Comparison of ENCODE assay signal across 9 cellular contexts in the genomic region with DNA sequence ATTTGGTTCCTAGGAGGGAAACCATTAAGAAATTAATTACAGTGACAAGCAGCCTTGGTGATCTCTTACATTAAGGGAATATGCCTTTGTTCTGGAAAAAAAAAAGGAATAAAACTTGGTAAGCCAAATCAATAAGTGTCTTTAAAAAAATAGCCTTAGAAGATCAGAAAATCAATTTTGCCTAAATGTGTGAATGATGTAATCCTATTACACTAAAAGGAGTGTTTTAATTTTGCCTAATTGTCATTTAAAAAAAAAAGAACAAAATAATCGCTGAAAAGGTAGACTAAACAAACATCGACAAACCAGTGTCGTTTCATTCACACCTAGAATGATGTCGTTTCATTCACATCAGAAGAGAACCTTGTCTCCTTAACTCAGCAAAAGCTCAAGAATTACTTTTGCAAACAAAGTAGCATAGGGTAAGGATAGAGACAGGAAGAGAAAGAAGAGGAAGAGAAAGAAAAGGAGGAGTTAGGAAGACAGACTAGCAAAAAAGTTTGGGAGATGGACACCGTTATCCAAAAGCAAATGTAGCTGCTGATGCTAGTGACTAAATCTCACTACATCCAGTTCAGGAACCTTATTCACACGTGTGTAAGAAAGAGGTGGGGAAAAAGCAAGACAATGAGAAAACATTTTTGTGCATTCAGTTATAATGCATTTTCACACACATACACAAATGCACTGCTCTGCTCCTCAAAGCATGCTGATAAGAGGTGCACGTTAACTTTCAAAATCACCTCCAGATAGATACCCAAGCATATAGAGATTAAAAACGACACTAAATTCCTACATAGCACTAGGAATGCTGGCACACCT.
DNase-seq lines count a peak whose midpoint lies in the region; ATAC-seq and TF ChIP-seq lines count a peak whose summit lies in the region.
"Had no signal": no experiment of that assay in that cellular context is flagged by ENCODE, and none has a peak within 500 bp of the region (broad histone marks: within the 10 kb centered on the region; RNA-seq: fewer than 3 reads in every experiment).

No MANE protein-coding gene starts in this region.

- H3K4me3 ChIP-seq in cardiac muscle cell (peak overlapping the region; percentile 28), adipocyte (ENCODE audit: low read length) (peak overlapping the region; percentile 68), left lung (peak overlapping the region; percentile 8 to 9), transverse colon (peak overlapping the region in 2 of 4 donors; percentile 13 to 27)

- TF ChIP-seq CTCF in cardiac muscle cell (IDR thresholded peaks at IDR 0.05; ENCODE audit: low read depth, low read length) (no peak), left lung (IDR thresholded peaks at IDR 0.05) (no peak), transverse colon (IDR thresholded peaks at IDR 0.05) (no peak)

- in situ Hi-C loops in transverse colon (cut with MboI; ENCODE audit: low pct_ligation_motif_present in 1 of 4, low pct_unique_long_range_greater_than_20kb in 1 of 4, low sequenced_read_pairs in 3 of 4) = loop anchor here in 1 of 4 donors (10.0 kb wide), 1 partner anchor 190 kb away; no protein-coding TSS in a partner anchor

- H3K27ac ChIP-seq in cardiac muscle cell (peak overlapping the region; percentile 98), left lung (peak overlapping the region; percentile 45 to 51), transverse colon (peak overlapping the region; percentile 45 to 60 (median 46))

- intact Hi-C loops in left cardiac atrium (cut with DNase I) = loop anchor here in 1 of 2 donors (2.0 to 10.0 kb wide), 4 partner anchors 37 to 190 kb away; a partner anchor contains a TSS
- intact Hi-C loops in left lung (cut with DNase I) = no loop called here
- intact Hi-C loops in transverse colon (cut with DNase I; ENCODE audit: low total_unique reads) = loop anchor here (10.0 kb wide), 1 partner anchor 60 kb away; a partner anchor contains a TSS

- no peak for TF ChIP-seq EP300 in transverse colon (IDR thresholded peaks at IDR 0.05; ENCODE audit: low read depth)

- H3K27me3 ChIP-seq in cardiac muscle cell = no peaks in the 10 kb centered on the region
- no peaks in the 10 kb centered on the region for H3K27me3 ChIP-seq in adipocyte (replicated peaks; ENCODE audit: control insufficient read depth, insufficient read depth, low read length)
- H3K27me3 ChIP-seq in left lung = no peaks in the 10 kb centered on the region
- no peaks in the 10 kb centered on the region for H3K27me3 ChIP-seq in transverse colon

- WGBS in transverse colon (ENCODE audit: low coverage in 1 of 2), 2 donors = 61 to 82% methylated on average over 6 to 8 of the region's 8 CpGs

- no peaks in the 10 kb centered on the region for H3K9me3 ChIP-seq in cardiac muscle cell (ENCODE audit: low read depth)
- no peaks in the 10 kb centered on the region for H3K9me3 ChIP-seq in adipocyte (ENCODE audit: control insufficient read depth, low read length)
- H3K9me3 ChIP-seq in left lung = no peaks in the 10 kb centered on the region
- H3K9me3 ChIP-seq in transverse colon = no peaks in the 10 kb centered on the region

- DNase-seq in cardiac muscle cell (ENCODE audit: low read depth in 1 of 2, low spot score in 1 of 2) = no peak
- no peak for DNase-seq in left cardiac atrium
- no peak for DNase-seq in adipocyte (ENCODE audit: low read depth)
- DNase-seq in left lung = no peak
- DNase-seq in transverse colon = no peak
- DNase-seq in SIG-M5 treated with dmso at 0.1 percent for 504 hours (lab: John Stamatoyannopoulos, UW; ENCODE audit: unreplicated experiment) = no peak
- DNase-seq in activated CD8-positive, alpha-beta memory T cell treated with anti-CD3 and anti-CD28 coated beads, Interleukin-2, amount 50 U/mL, for 4 hours = no peak
- DNase-seq: posterior cingulate gyrus had no signal

- TF ChIP-seq POLR2A in transverse colon (IDR thresholded peaks at IDR 0.05) = no peak

- H3K4me1 ChIP-seq in cardiac muscle cell (ENCODE audit: low read depth) = peaks cover 44% of the 10 kb centered on the region
- peaks cover 29% of the 10 kb centered on the region for H3K4me1 ChIP-seq in adipocyte (ENCODE audit: control insufficient read depth, insufficient read depth, low read length)
- peaks cover 8 to 37% of the 10 kb centered on the region in 2 donors for H3K4me1 ChIP-seq in left lung
- H3K4me1 ChIP-seq in transverse colon = peaks cover 6 to 28% (median 13%) of the 10 kb centered on the region in 4 donors

- H3K36me3 ChIP-seq in cardiac muscle cell = no peaks in the 10 kb centered on the region
- no peaks in the 10 kb centered on the region for H3K36me3 ChIP-seq in adipocyte (ENCODE audit: control insufficient read depth, insufficient read depth, low read length, severe bottlenecking)
- H3K36me3 ChIP-seq in left lung = no peaks in the 10 kb centered on the region
- H3K36me3 ChIP-seq in transverse colon = no peaks in the 10 kb centered on the region

- no peak overlapping the region for H3K9ac ChIP-seq in adipocyte (ENCODE audit: low read length)

- ATAC-seq in left cardiac atrium = no peak
- no peak for ATAC-seq in left lung
- ATAC-seq in GM21360 (IDR thresholded peaks at IDR 0.05; ENCODE audit: unreplicated experiment) = no peak

Comparison
In these comparisons a context has a peak if more than half of its experiments do, and no peak if none do; other contexts are left out.
1. H3K27ac ChIP-seq: peak in every context shown above with its lines; median percentile 98 in cardiac muscle cell; 48 in left lung; 46 in transverse colon.